Comparison of ENCODE assay signal across 27 cellular contexts in the genomic region with DNA sequence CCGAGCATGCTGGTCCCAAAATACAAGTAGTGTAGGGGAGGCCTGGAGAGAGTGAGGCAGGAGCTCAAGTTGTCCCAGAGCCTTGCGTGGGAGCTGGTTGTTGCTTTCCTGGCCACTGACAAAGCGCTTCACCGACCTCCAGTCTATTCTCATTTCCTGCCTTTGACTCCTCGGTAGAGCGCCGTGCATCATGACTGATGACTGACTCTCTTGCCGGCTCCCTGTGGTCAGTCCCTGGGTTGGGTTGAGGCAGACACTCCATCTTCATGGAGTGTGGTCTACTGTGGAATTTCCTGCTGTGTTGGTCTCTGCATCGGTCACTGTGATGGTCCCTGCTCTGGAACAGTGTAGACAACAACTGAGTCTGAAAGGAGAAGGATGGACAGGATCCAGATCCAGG.
DNase-seq lines count a peak whose midpoint lies in the region; ATAC-seq and TF ChIP-seq lines count a peak whose summit lies in the region.
"Had no signal": no experiment of that assay in that cellular context is flagged by ENCODE, and none has a peak within 500 bp of the region (broad histone marks: within the 10 kb centered on the region; RNA-seq: fewer than 3 reads in every experiment).

No MANE protein-coding gene starts in this region.

- dilution Hi-C loops in IMR-90 (cut with HindIII; ENCODE audit: low sequenced_read_pairs, unreplicated experiment), result no loop called here

- no peak for ATAC-seq in IMR-90 (ENCODE audit: low read depth)
- ATAC-seq in HG02938 (IDR thresholded peaks at IDR 0.05; ENCODE audit: unreplicated experiment), result no peak
- ATAC-seq: gastroesophageal sphincter; left ventricle myocardium superior; natural killer cell treated with Interleukin-12 subunit alpha and Interleukin-12 subunit beta and Interleukin-15 and Interleukin-18, amount 100 ng/mL, for 72 hours had no signal

- H3K18ac ChIP-seq in IMR-90 (ENCODE audit: low read depth, low read length), result peak overlapping the region; percentile 22

- POLR2A ChIA-PET in IMR-90 (lab: Charles Lee; ENCODE audit: unreplicated experiment), result no interaction called here

- 0 out of 3 replicates have a peak overlapping the region, but pooled peaks have one; percentile 9 for H2BK15ac ChIP-seq in IMR-90 (ENCODE audit: low read depth, low read length)

- peak overlapping the region; percentile 43; the same call in 1 of the 2 replicates for H3K4ac ChIP-seq in IMR-90 (ENCODE audit: low read depth, low read length)

- H2AK9ac ChIP-seq in IMR-90 (replicated peaks; ENCODE audit: low read depth, low read length, poor library complexity), result no peak overlapping the region

- H4K91ac ChIP-seq in IMR-90 (ENCODE audit: insufficient read depth, low read depth, low read length), result no peak overlapping the region

- no TSS peak for BruUV-seq in IMR-90 (replicated peaks; lab: Mats Ljungman, UMichigan)

- peaks cover 18% of the 10 kb centered on the region for H3K4me1 ChIP-seq in IMR-90 (ENCODE audit: control insufficient read depth, insufficient read depth, low read length)
- no peaks in the 10 kb centered on the region for H3K4me1 ChIP-seq in ovary (ENCODE audit: insufficient read depth)
- H3K4me1 ChIP-seq: right lobe of liver, thyroid gland had no signal

- H3K4me1 Mint-ChIP-seq in nephron, result peaks cover 70% of the 10 kb centered on the region
- H3K4me1 Mint-ChIP-seq: activated B cell treated with CpG ODN at 0.5 μM for 24 hours; activated naive CD8-positive, alpha-beta T cell treated with anti-CD3 and anti-CD28 coated beads, Interleukin-2, amount 10 ng/mL, durations not matched to agents 7 days and 5 days; CD4-positive, CD25-positive, alpha-beta regulatory T cell had no signal

- in situ Hi-C loops in IMR-90 (cut with MboI; ENCODE audit: low sequenced_read_pairs) (no loop called here), brain microvascular endothelial cell (cut with HindIII; ENCODE audit: low pct_ligation_motif_present, low sequenced_read_pairs) (no loop called here)

- CTCF ChIA-PET in IMR-90 (lab: Yijun Ruan, JAX), result no interaction called here

- H2AFZ ChIP-seq in IMR-90 (replicated peaks; ENCODE audit: low read length, poor library complexity), result peak overlapping the region; percentile 64

- H3K23ac ChIP-seq in IMR-90 (ENCODE audit: low read depth, low read length), result no peak overlapping the region

- no peak for TF ChIP-seq RAD21 in IMR-90 (IDR thresholded peaks at IDR 0.05; ENCODE audit: low read length)

- peak overlapping the region in 2 of 3 experiments; percentile 76 to 90 for H3K27ac Mint-ChIP-seq in nephron
- H3K27ac Mint-ChIP-seq: activated B cell treated with CpG ODN at 0.5 μM for 24 hours; activated naive CD8-positive, alpha-beta T cell treated with anti-CD3 and anti-CD28 coated beads, Interleukin-2, amount 10 ng/mL, durations not matched to agents 7 days and 5 days; CD4-positive, CD25-positive, alpha-beta regulatory T cell; endodermal cell; mesothelial cell of epicardium; natural killer cell treated with Interleukin-12 subunit alpha and Interleukin-12 subunit beta and Interleukin-15 and Interleukin-18, amount 100 ng/mL, for 72 hours had no signal

- DNase-seq in EH (ENCODE audit: low read depth), result peak; percentile 96
- peak; percentile 72 for DNase-seq in IMR-90
- DNase-seq in brain microvascular endothelial cell, result peak; percentile 86
- DNase-seq in ovary, result no peak
- no peak for DNase-seq in GOT3 (lab: John Stamatoyannopoulos, UW)
- DNase-seq in substantia nigra (lab: John Stamatoyannopoulos, UW), result no peak
- DNase-seq: activated B cell treated with CpG ODN at 0.5 μM for 24 hours; activated CD4-positive, alpha-beta T cell treated with anti-CD3 and anti-CD28 coated beads, Interleukin-2, amount 50 U/mL, for 4 hours; activated naive CD8-positive, alpha-beta T cell treated with anti-CD3 and anti-CD28 coated beads, Interleukin-2, amount 10 ng/mL, durations not matched to agents 7 days and 5 days; CD4-positive, CD25-positive, alpha-beta regulatory T cell; cortex of kidney; endodermal cell; esophagus squamous epithelium; left ventricle myocardium superior; NCI-H1694; NCI-H2171; NCI-H524; right lobe of liver; stimulated activated naive CD4-positive, alpha-beta T cell treated with Interleukin-2 at 50 U/mL for 16 hours; thyroid gland had no signal

- H3K9ac ChIP-seq in IMR-90 (ENCODE audit: low read depth, low read length), result no peak overlapping the region

- no peak overlapping the region; the same call in 1 of the 2 replicates for H4K5ac ChIP-seq in IMR-90 (ENCODE audit: low read depth, low read length)

- 0% methylated on average over 1 of the region's 9 CpGs; no CpG with 5 or more reads in 1 of the 2 experiments for WGBS in IMR-90 (ENCODE audit: extremely low coverage in 2 of 2, insufficient read length in 1 of 2), 2 experiments
- WGBS in ovary, 3 donors, result 89 to 91% (median 91%) methylated on average over 9 of the region's 9 CpGs

- no peak for TF ChIP-seq EP300 in ovary (IDR thresholded peaks at IDR 0.05)

- 0 out of 4 replicates have a peak, but pooled peaks cover 0 to 5% of the 10 kb centered on the region in 2 experiments for H3K79me1 ChIP-seq in IMR-90 (ENCODE audit: low read depth in 1 of 2, low read length in 2 of 2)

- H3K14ac ChIP-seq in IMR-90 (replicated peaks; ENCODE audit: low read depth, low read length), result peak overlapping the region; percentile 83

- intact Hi-C loops in IMR-90 (cut with micrococcal nuclease), result no loop called here
- intact Hi-C loops in ovary (cut with DNase I), result no loop called here

- H3K36me3 Mint-ChIP-seq in nephron (ENCODE audit: low read depth), result no peaks in the 10 kb centered on the region
- H3K36me3 Mint-ChIP-seq: activated naive CD8-positive, alpha-beta T cell treated with anti-CD3 and anti-CD28 coated beads, Interleukin-2, amount 10 ng/mL, durations not matched to agents 7 days and 5 days; CD4-positive, CD25-positive, alpha-beta regulatory T cell; mesothelial cell of epicardium; natural killer cell treated with Interleukin-12 subunit alpha and Interleukin-12 subunit beta and Interleukin-15 and Interleukin-18, amount 100 ng/mL, for 72 hours had no signal

- peak overlapping the region; percentile 91; the same call in 1 of the 2 replicates for H2AK5ac ChIP-seq in IMR-90 (ENCODE audit: low read depth, low read length)

- H3K4me3 Mint-ChIP-seq in nephron, result peak overlapping the region in 1 of 3 experiments; percentile 17
- H3K4me3 Mint-ChIP-seq: activated B cell treated with CpG ODN at 0.5 μM for 24 hours; activated naive CD8-positive, alpha-beta T cell treated with anti-CD3 and anti-CD28 coated beads, Interleukin-2, amount 10 ng/mL, durations not matched to agents 7 days and 5 days; CD4-positive, CD25-positive, alpha-beta regulatory T cell; endodermal cell; mesothelial cell of epicardium; natural killer cell treated with Interleukin-12 subunit alpha and Interleukin-12 subunit beta and Interleukin-15 and Interleukin-18, amount 100 ng/mL, for 72 hours had no signal

- no peak overlapping the region for H3K4me2 ChIP-seq in IMR-90 (ENCODE audit: low read depth, low read length)

- H3K56ac ChIP-seq in IMR-90 (ENCODE audit: extremely low read depth, insufficient read depth, low read length), result no peak overlapping the region

- peaks cover 3% of the 10 kb centered on the region for H3K9me3 Mint-ChIP-seq in nephron
- H3K9me3 Mint-ChIP-seq: activated B cell treated with CpG ODN at 0.5 μM for 24 hours; activated naive CD8-positive, alpha-beta T cell treated with anti-CD3 and anti-CD28 coated beads, Interleukin-2, amount 10 ng/mL, durations not matched to agents 7 days and 5 days; endodermal cell; natural killer cell treated with Interleukin-12 subunit alpha and Interleukin-12 subunit beta and Interleukin-15 and Interleukin-18, amount 100 ng/mL, for 72 hours had no signal

- H3K4me3 ChIP-seq in IMR-90 (ENCODE audit: insufficient read depth, low read depth, low read length) (no peak overlapping the region), brain microvascular endothelial cell (ENCODE audit: low read depth, low read length) (no peak overlapping the region), ovary (no peak overlapping the region)
- H3K4me3 ChIP-seq: esophagus squamous epithelium, gastroesophageal sphincter, right lobe of liver, SK-N-MC, thyroid gland had no signal

- peak overlapping the region; percentile 56; the same call in 1 of the 2 replicates for H2BK120ac ChIP-seq in IMR-90 (ENCODE audit: low read depth, low read length)

- no peaks in the 10 kb centered on the region for H3K9me3 ChIP-seq in IMR-90 (ENCODE audit: control insufficient read depth, insufficient read depth, low read length)
- no peaks in the 10 kb centered on the region for H3K9me3 ChIP-seq in ovary
- H3K9me3 ChIP-seq: esophagus squamous epithelium, gastroesophageal sphincter, right lobe of liver, thyroid gland had no signal

- TF ChIP-seq CTCF in IMR-90 (conservative IDR thresholded peaks at IDR 0.05; ENCODE audit: low read depth, low read length), result no peak
- TF ChIP-seq CTCF in brain microvascular endothelial cell (IDR thresholded peaks at IDR 0.05; ENCODE audit: low read depth, low read length, missing control alignments), result no peak
- no peak for TF ChIP-seq CTCF in nephron (IDR thresholded peaks at IDR 0.05; ENCODE audit: unreplicated experiment in 3 of 3)
- no peak for TF ChIP-seq CTCF in ovary (IDR thresholded peaks at IDR 0.05)

- TF ChIP-seq POLR2A in IMR-90 (IDR thresholded peaks at IDR 0.05; ENCODE audit: low read depth, low read length) (no peak), ovary (IDR thresholded peaks at IDR 0.05) (no peak)

- peaks cover 22% of the 10 kb centered on the region for H3K9me1 ChIP-seq in IMR-90 (ENCODE audit: insufficient read depth, low read length)

- H2BK5ac ChIP-seq in IMR-90 (ENCODE audit: low read depth, low read length, poor library complexity, severe bottlenecking), result no peak overlapping the region

- 0 out of 4 replicates have a peak overlapping the region, but pooled peaks of 1 of the 2 experiments have one; percentile 1 for H4K8ac ChIP-seq in IMR-90 (ENCODE audit: low read depth in 2 of 2, low read length in 2 of 2)

- H3K36me3 ChIP-seq in IMR-90 (ENCODE audit: control insufficient read depth, insufficient read depth, low read length) (no peaks in the 10 kb centered on the region), brain microvascular endothelial cell (replicated peaks) (no peaks in the 10 kb centered on the region), ovary (no peaks in the 10 kb centered on the region)
- H3K36me3 ChIP-seq: esophagus squamous epithelium, gastroesophageal sphincter, right lobe of liver, thyroid gland had no signal

- peak overlapping the region; percentile 20; the same call in 1 of the 2 replicates for H2BK20ac ChIP-seq in IMR-90 (ENCODE audit: low read depth, low read length)

- H3K27ac ChIP-seq in IMR-90 (ENCODE audit: insufficient read depth, low read length), result no peak overlapping the region
- H3K27ac ChIP-seq in brain microvascular endothelial cell, result peak overlapping the region; percentile 45
- no peak overlapping the region for H3K27ac ChIP-seq in ovary
- H3K27ac ChIP-seq in substantia nigra (ENCODE audit: low read depth, low read length, poor library complexity, severe bottlenecking), result no peak overlapping the region
- H3K27ac ChIP-seq: esophagus squamous epithelium, right lobe of liver, RWPE1, SK-N-MC, thyroid gland had no signal

- no peaks in the 10 kb centered on the region for H4K20me1 ChIP-seq in IMR-90 (ENCODE audit: insufficient read depth, low read length)

- H3K27me3 ChIP-seq in IMR-90 (ENCODE audit: control insufficient read depth, insufficient read depth, low read length) (no peaks in the 10 kb centered on the region), brain microvascular endothelial cell (replicated peaks) (no peaks in the 10 kb centered on the region), ovary (no peaks in the 10 kb centered on the region)
- H3K27me3 ChIP-seq: gastroesophageal sphincter, right lobe of liver, thyroid gland had no signal

- H3K27me3 Mint-ChIP-seq in nephron (ENCODE audit: low read depth), result no peaks in the 10 kb centered on the region

Comparison
In these comparisons a context has a peak if more than half of its experiments do, and no peak if none do; other contexts are left out.
1. DNase-seq: peak in EH (single experiment), IMR-90 (single experiment) and brain microvascular endothelial cell (single experiment); none in ovary (0 of 5), GOT3 (single experiment) and substantia nigra (0 of 49).